Comparison of ENCODE assay signal across 9 cellular contexts in the genomic region with DNA sequence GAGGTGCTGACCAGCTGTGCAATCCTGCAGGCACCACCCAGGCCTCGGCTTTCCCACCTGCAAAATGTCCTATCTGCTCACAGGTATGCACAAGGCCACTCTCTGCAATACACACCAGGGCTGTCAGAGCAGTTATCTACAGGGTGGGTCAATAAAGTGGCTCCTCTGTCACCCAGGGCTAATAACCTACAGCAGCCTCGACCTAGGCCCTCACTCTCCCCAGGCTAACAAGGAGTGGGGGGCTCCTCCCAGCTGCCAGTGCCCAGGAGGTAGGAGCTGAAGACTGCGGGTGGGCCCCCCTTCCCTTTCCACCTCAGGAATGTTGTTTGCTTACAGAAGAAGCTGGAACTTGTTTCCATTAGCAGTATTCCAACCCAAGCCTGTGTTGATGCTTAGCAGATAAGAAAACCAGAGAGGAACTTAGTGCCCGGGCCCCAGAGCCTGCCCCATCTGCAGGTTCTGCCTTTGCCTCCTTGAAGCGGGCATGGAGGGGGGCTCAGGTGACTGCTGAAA. TPM values are rescaled to one million over a fixed set of nuclear protein-coding genes. Genes with fewer than 3 reads are reported as not detected.
DNase-seq lines count a peak whose midpoint lies in the region; ATAC-seq and TF ChIP-seq lines count a peak whose summit lies in the region.
"Had no signal": no experiment of that assay in that cellular context is flagged by ENCODE, and none has a peak within 500 bp of the region (broad histone marks: within the 10 kb centered on the region; RNA-seq: fewer than 3 reads in every experiment).

No MANE protein-coding gene starts in this region.

- no peaks in the 10 kb centered on the region for H3K27me3 ChIP-seq in BLaER1 treated with 17β-estradiol and CSF1 and Interleukin-3, amounts not matched to agents 10 nM and 100 nM
- no peaks in the 10 kb centered on the region for H3K27me3 ChIP-seq in effector memory CD4-positive, alpha-beta T cell (replicated peaks; ENCODE audit: control insufficient read depth, insufficient read depth, low read length, poor library complexity, severe bottlenecking)
- H3K27me3 ChIP-seq in neutrophil: no peaks in the 10 kb centered on the region

- peaks cover 11 to 97% (median 87%) of the 10 kb centered on the region in 11 experiments; a peak in 20 of 22 replicates for H3K36me3 ChIP-seq in BLaER1 treated with 17β-estradiol and CSF1 and Interleukin-3, amounts not matched to agents 10 nM and 100 nM
- H3K36me3 ChIP-seq in OCI-LY7 (ENCODE audit: insufficient read depth, low read length) (peaks cover 26% of the 10 kb centered on the region), neutrophil (peaks cover 31% of the 10 kb centered on the region)
- peaks cover 10% of the 10 kb centered on the region for H3K36me3 ChIP-seq in effector memory CD4-positive, alpha-beta T cell (ENCODE audit: control insufficient read depth, insufficient read depth, low read length)

- H3K4me2 ChIP-seq in BLaER1 treated with 17β-estradiol and CSF1 and Interleukin-3, amounts not matched to agents 10 nM and 100 nM: peak overlapping the region; percentile 39 to 99 (median 89)
- 0 out of 2 replicates have a peak overlapping the region, but pooled peaks have one; percentile 3 for H3K4me2 ChIP-seq in OCI-LY7 (ENCODE audit: low read length)

- TF ChIP-seq CTCF in OCI-LY7 (conservative IDR thresholded peaks at IDR 0.05; ENCODE audit: low read length): no peak
- TF ChIP-seq CTCF in neutrophil (IDR thresholded peaks at IDR 0.05): no peak

- H3K4me3 ChIP-seq in BLaER1 treated with 17β-estradiol and CSF1 and Interleukin-3, amounts not matched to agents 10 nM and 100 nM: peak overlapping the region in 1 of 10 experiments; percentile 11; a peak in 1 of 20 replicates
- H3K4me3 ChIP-seq in OCI-LY7 (ENCODE audit: low read depth, low read length, poor library complexity, severe bottlenecking) (no peak overlapping the region), neutrophil (ENCODE audit: low read depth in 1 of 2, low read length in 1 of 2) (no peak overlapping the region)
- peak overlapping the region; percentile 2 for H3K4me3 ChIP-seq in effector memory CD4-positive, alpha-beta T cell (ENCODE audit: insufficient read depth, low read depth, low read length, poor library complexity, severe bottlenecking)

- POLR2A ChIA-PET in OCI-LY7 (lab: Charles Lee): no interaction called here

- H3K9me2 ChIP-seq in OCI-LY7 (ENCODE audit: insufficient read depth, low read length): no peaks in the 10 kb centered on the region

- DNase-seq in OCI-LY7 (ENCODE audit: low spot score): no peak
- no peak for DNase-seq in effector memory CD4-positive, alpha-beta T cell
- no peak for DNase-seq in NCI-H146 (lab: John Stamatoyannopoulos, UW)
- DNase-seq in GM19240 (ENCODE audit: insufficient read length, low spot score): no peak
- DNase-seq in medulla oblongata (ENCODE audit: extremely low spot score): no peak
- DNase-seq: activated T-cell treated with anti-CD3 and anti-CD28 coated beads, Interleukin-2, amount 50 U/mL, for 4 hours had no signal

- H4K20me1 ChIP-seq in BLaER1 treated with 17β-estradiol and CSF1 and Interleukin-3, amounts not matched to agents 10 nM and 100 nM: peaks cover 100% of the 10 kb centered on the region in 11 experiments
- H4K20me1 ChIP-seq in OCI-LY7 (ENCODE audit: insufficient read depth, low read length): peaks cover 23% of the 10 kb centered on the region

- no peak for ATAC-seq in HG03571 (IDR thresholded peaks at IDR 0.05; ENCODE audit: unreplicated experiment)
- ATAC-seq: activated T-cell treated with anti-CD3 and anti-CD28 coated beads, Interleukin-2, amount 50 U/mL, for 4 hours had no signal

- H3K27ac ChIP-seq in BLaER1 treated with 17β-estradiol and CSF1 and Interleukin-3, amounts not matched to agents 10 nM and 100 nM: peak overlapping the region in 2 of 11 experiments; percentile 11 to 19; a peak in 2 of 22 replicates
- H3K27ac ChIP-seq in OCI-LY7 (ENCODE audit: low read depth, low read length, poor library complexity, severe bottlenecking): no peak overlapping the region
- H3K27ac ChIP-seq in effector memory CD4-positive, alpha-beta T cell (ENCODE audit: insufficient read depth, low read length, poor library complexity, severe bottlenecking): peak overlapping the region; percentile 91
- H3K27ac ChIP-seq in neutrophil: peak overlapping the region; percentile 99

- peak overlapping the region in 4 of 11 experiments; percentile 4 to 40 (median 32); a peak in 5 of 22 replicates for H3K9ac ChIP-seq in BLaER1 treated with 17β-estradiol and CSF1 and Interleukin-3, amounts not matched to agents 10 nM and 100 nM

- peaks cover 100% of the 10 kb centered on the region in 10 experiments for H3K4me1 ChIP-seq in BLaER1 treated with 17β-estradiol and CSF1 and Interleukin-3, amounts not matched to agents 10 nM and 100 nM
- H3K4me1 ChIP-seq in OCI-LY7 (ENCODE audit: insufficient read depth, low read length, poor library complexity, severe bottlenecking) (peaks cover 65% of the 10 kb centered on the region), neutrophil (ENCODE audit: control insufficient read depth in 1 of 2, insufficient read depth in 1 of 2, low read depth in 1 of 2, low read length in 1 of 2) (peaks cover 97 to 98% of the 10 kb centered on the region in 2 experiments)
- peaks cover 98% of the 10 kb centered on the region for H3K4me1 ChIP-seq in effector memory CD4-positive, alpha-beta T cell (ENCODE audit: control insufficient read depth, insufficient read depth, low read length, poor library complexity, severe bottlenecking)

- CTCF ChIA-PET in OCI-LY7 (lab: Charles Lee; ENCODE audit: unreplicated experiment): interaction anchor here (0.6 kb wide), 1 partner anchor 120 kb away, joined by 3 read pairs; no protein-coding TSS in a partner anchor

- H3K9me3 ChIP-seq in BLaER1 treated with 17β-estradiol and CSF1 and Interleukin-3, amounts not matched to agents 10 nM and 100 nM (replicated peaks in 1 of 11): no peaks in the 10 kb centered on the region
- no peaks in the 10 kb centered on the region for H3K9me3 ChIP-seq in OCI-LY7 (ENCODE audit: low read length)
- no peaks in the 10 kb centered on the region for H3K9me3 ChIP-seq in effector memory CD4-positive, alpha-beta T cell (ENCODE audit: control insufficient read depth, low read length)
- no peaks in the 10 kb centered on the region for H3K9me3 ChIP-seq in neutrophil

- H3K79me2 ChIP-seq in OCI-LY7 (ENCODE audit: insufficient read depth, low read depth, low read length): peaks cover 92% of the 10 kb centered on the region

- no TSS peak for BruUV-seq in OCI-LY7 (replicated peaks; lab: Mats Ljungman, UMichigan)

- H2AFZ ChIP-seq in OCI-LY7 (ENCODE audit: low read length): no peak overlapping the region

- intact Hi-C loops in OCI-LY7 (cut with micrococcal nuclease; ENCODE audit: unreplicated experiment): no loop called here

RNA-seq across cellular contexts. Expression of gene MYH9, which starts 26.8 kb away (rescaled TPM):
- total RNA-seq in OCI-LY7 (2014; rRNA removed; shearing (Covaris generic)): 112 and 133 TPM in 2 replicates
- total RNA-seq in OCI-LY7 (2022): 213 and 223 TPM in 2 replicates
